23 cellular contexts compared by ENCODE assay signal in the genomic region with DNA sequence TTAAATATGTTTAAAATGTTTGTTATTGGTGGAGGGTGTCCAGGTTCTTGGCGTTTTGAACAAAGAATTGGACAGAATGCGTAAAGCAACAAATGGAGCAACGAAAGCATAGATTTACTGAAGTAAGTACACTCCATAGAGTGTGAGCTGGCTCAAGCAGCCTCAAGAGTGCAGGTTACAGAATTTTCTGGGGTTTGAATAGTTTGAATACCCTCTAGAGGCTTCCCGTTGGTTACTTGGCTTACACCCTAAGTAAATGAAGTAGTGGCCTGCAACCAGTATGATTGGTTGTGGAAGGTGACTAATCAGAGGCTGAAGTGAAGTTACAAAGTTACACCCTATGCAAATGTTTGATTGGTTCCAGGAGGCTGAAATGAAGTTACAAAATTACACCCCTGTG. TPM values are rescaled to one million over a fixed set of nuclear protein-coding genes. Genes with fewer than 3 reads are reported as not detected.
"Had no signal": no experiment of that assay in that cellular context is flagged by ENCODE, and none has a peak within 500 bp of the region (broad histone marks: within the 10 kb centered on the region; RNA-seq: fewer than 3 reads in every experiment).

No MANE protein-coding gene starts in this region.

- H3K27me3 Mint-ChIP-seq: IgD-negative memory B cell had no signal

- H3K9me3 Mint-ChIP-seq: IgD-negative memory B cell had no signal

- H3K4me1 ChIP-seq: SJCRH30 had no signal

- ATAC-seq: SK-N-SH treated with all-trans-retinoic acid at 6 μM for 48 hours had no signal

- FAIRE-seq: HTR-8/SVneo, RCC 7860 had no signal

- H3K4me3 ChIP-seq: MG63, SJCRH30 had no signal

- H3K27ac ChIP-seq: RWPE1, SJCRH30 had no signal

- H3K27ac Mint-ChIP-seq: IgD-negative memory B cell had no signal

- H3K9me3 ChIP-seq: MG63, SJCRH30 had no signal

- H3K36me3 ChIP-seq: MG63, SJCRH30 had no signal

- H3K4me3 Mint-ChIP-seq: IgD-negative memory B cell had no signal

- DNase-seq: KBM-7, MG63, NCI-H1092, NCI-H1105 treated with DMSO at 0.1 percent for 48 hours, NCI-H1417 treated with DMSO at 0.1 percent for 48 hours, NCI-H146, NCI-H1694 treated with DMSO at 0.1 percent for 48 hours, NCI-H1930, NCI-H2081, NCI-H2107, NCI-H226, NCI-H446, NCI-H510A, NCI-H524 treated with DMSO at 0.1 percent for 48 hours, NCI-H69, NCI-H774, SHP77 treated with DMSO at 0.1 percent for 48 hours, SJCRH30 had no signal

- H3K27me3 ChIP-seq: MG63, SJCRH30 had no signal

RNA-seq across cellular contexts. Expression of gene LDLRAD1, which starts 46.3 kb away (rescaled TPM):
- total RNA-seq: SJCRH30 had no signal
- polyA plus RNA-seq: IgD-negative memory B cell had no signal
